ENCODE assay signal across 18 cellular contexts in genomic region chr5:81169924-81170323, GRCh38.
DNase-seq lines count a peak whose midpoint lies in the region; ATAC-seq, FAIRE-seq and TF ChIP-seq lines count a peak whose summit lies in the region.
"Had no signal": no experiment of that assay in that cellular context is flagged by ENCODE, and none has a peak within 500 bp of the region (broad histone marks: within the 10 kb centered on the region; RNA-seq: fewer than 3 reads in every experiment).

No MANE protein-coding gene starts in this region.

- peaks cover 9% of the 10 kb centered on the region for H3K27me3 Mint-ChIP-seq in neural progenitor cell (ENCODE audit: insufficient read depth, low read depth)
- H3K27me3 Mint-ChIP-seq: CD4-positive, alpha-beta memory T cell had no signal

- H3K79me2 ChIP-seq in neural progenitor cell (ENCODE audit: low read depth): no peaks in the 10 kb centered on the region

- H2AFZ ChIP-seq in neural progenitor cell (replicated peaks): no peak overlapping the region

- H3K4me1 Mint-ChIP-seq in neural progenitor cell: peaks cover 18% of the 10 kb centered on the region
- H3K4me1 Mint-ChIP-seq: B cell had no signal

- H3K9ac ChIP-seq in neural progenitor cell: no peak overlapping the region

- H3K9me3 ChIP-seq in neural progenitor cell (ENCODE audit: low read depth): no peaks in the 10 kb centered on the region

- H3K4me1 ChIP-seq in neural progenitor cell (no peaks in the 10 kb centered on the region), foreskin keratinocyte (no peaks in the 10 kb centered on the region)

- TF ChIP-seq CTCF in C4-2B (conservative IDR thresholded peaks at IDR 0.05) (no peak), bronchial epithelial cell (IDR thresholded peaks at IDR 0.05; ENCODE audit: insufficient read depth, low read length, severe bottlenecking) (no peak), neural progenitor cell (IDR thresholded peaks at IDR 0.05) (no peak), foreskin keratinocyte (conservative IDR thresholded peaks at IDR 0.05) (no peak)

- no peaks in the 10 kb centered on the region for H3K9me3 Mint-ChIP-seq in neural progenitor cell
- H3K9me3 Mint-ChIP-seq: CD4-positive, alpha-beta memory T cell had no signal

- no peaks in the 10 kb centered on the region for H3K27me3 ChIP-seq in bronchial epithelial cell (ENCODE audit: control insufficient read depth, insufficient read depth, low read length)
- H3K27me3 ChIP-seq in neural progenitor cell: no peaks in the 10 kb centered on the region
- peaks cover 16% of the 10 kb centered on the region for H3K27me3 ChIP-seq in foreskin keratinocyte

- no peak for ATAC-seq in HG03378 (IDR thresholded peaks at IDR 0.05; ENCODE audit: unreplicated experiment)
- no peak for ATAC-seq in HG03175 (IDR thresholded peaks at IDR 0.05; ENCODE audit: unreplicated experiment)
- ATAC-seq in foreskin keratinocyte: no peak
- ATAC-seq: HCT116 had no signal

- FAIRE-seq in HTR-8/SVneo (lab: Jason Lieb, UNC): peak; percentile 84
- peak; percentile 55 for FAIRE-seq in bronchial epithelial cell (lab: Jason Lieb, UNC)
- FAIRE-seq: G401.6, GM12892, H54 had no signal

- H3K4me3 ChIP-seq in bronchial epithelial cell (ENCODE audit: low read depth, low read length) (no peak overlapping the region), neural progenitor cell (no peak overlapping the region)

- H3K4me2 ChIP-seq in neural progenitor cell: no peak overlapping the region

- no peaks in the 10 kb centered on the region for H3K36me3 Mint-ChIP-seq in neural progenitor cell

- H3K27ac ChIP-seq in C4-2B: peak overlapping the region; percentile 65
- H3K27ac ChIP-seq in neural progenitor cell: no peak overlapping the region
- no peak overlapping the region for H3K27ac ChIP-seq in foreskin keratinocyte

- no peaks in the 10 kb centered on the region for H4K20me1 ChIP-seq in neural progenitor cell (ENCODE audit: low read depth)

- DNase-seq in HTR-8/SVneo (ENCODE audit: insufficient read length, low spot score) (no peak), bronchial epithelial cell (ENCODE audit: low read depth) (no peak), neural progenitor cell (ENCODE audit: low spot score) (no peak), occipital lobe (lab: John Stamatoyannopoulos, UW) (no peak), foreskin keratinocyte (no peak)
- DNase-seq: C1 segment of cervical spinal cord; CD4-positive, alpha-beta memory T cell; DMS79; EL; KBM-7 had no signal

- H3K27ac Mint-ChIP-seq in neural progenitor cell: no peak overlapping the region
- H3K27ac Mint-ChIP-seq: B cell had no signal

- peak overlapping the region; percentile 11 for H3K4me3 Mint-ChIP-seq in neural progenitor cell
- H3K4me3 Mint-ChIP-seq: B cell; CD4-positive, alpha-beta memory T cell had no signal

- H3K36me3 ChIP-seq in bronchial epithelial cell (ENCODE audit: control insufficient read depth, insufficient read depth, low read length) (no peaks in the 10 kb centered on the region), neural progenitor cell (no peaks in the 10 kb centered on the region)

- no peaks in the 10 kb centered on the region for H3F3A ChIP-seq in neural progenitor cell (ENCODE audit: low read depth)
